In the genomic region with DNA sequence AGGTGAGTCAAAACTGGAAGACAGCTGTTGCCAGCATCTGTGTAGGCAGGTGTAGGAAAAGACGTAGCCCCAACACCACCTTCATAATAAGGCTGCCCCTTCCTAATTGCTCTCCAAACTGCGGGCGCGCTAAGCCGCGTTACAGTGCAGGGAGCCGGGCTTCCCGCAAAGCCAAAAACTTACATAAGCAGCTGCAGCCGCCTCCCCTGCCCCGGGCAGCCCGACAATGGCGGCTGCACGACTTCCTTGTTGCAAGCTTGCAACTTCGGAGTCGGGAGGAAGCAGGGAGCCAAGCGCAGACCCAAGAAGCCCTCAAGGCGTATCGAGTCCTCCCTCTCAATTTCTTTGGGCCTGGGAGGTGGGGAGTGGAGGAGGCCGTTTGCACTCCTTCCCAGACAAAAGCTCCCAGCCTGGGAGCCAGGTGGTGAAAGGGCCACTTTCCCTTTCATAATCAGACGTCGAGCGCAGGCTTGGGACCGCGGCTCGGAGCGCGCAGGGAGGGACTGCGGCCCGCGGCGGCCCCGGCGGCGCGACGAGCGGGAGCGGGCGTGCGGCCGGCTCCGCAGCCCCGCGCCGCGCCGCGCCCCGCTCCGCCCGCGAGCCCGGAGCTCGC, we compare ENCODE assay signal across 1 cellular context.
TF ChIP-seq lines count a peak whose summit lies in the region.

No MANE protein-coding gene starts in this region.

TF ChIP-seq in HepG2, 621 proteins besides CTCF, POLR2A, EP300 and RAD21 (continued from another document and continues in another):
- TF ChIP-seq, protein P1, sequence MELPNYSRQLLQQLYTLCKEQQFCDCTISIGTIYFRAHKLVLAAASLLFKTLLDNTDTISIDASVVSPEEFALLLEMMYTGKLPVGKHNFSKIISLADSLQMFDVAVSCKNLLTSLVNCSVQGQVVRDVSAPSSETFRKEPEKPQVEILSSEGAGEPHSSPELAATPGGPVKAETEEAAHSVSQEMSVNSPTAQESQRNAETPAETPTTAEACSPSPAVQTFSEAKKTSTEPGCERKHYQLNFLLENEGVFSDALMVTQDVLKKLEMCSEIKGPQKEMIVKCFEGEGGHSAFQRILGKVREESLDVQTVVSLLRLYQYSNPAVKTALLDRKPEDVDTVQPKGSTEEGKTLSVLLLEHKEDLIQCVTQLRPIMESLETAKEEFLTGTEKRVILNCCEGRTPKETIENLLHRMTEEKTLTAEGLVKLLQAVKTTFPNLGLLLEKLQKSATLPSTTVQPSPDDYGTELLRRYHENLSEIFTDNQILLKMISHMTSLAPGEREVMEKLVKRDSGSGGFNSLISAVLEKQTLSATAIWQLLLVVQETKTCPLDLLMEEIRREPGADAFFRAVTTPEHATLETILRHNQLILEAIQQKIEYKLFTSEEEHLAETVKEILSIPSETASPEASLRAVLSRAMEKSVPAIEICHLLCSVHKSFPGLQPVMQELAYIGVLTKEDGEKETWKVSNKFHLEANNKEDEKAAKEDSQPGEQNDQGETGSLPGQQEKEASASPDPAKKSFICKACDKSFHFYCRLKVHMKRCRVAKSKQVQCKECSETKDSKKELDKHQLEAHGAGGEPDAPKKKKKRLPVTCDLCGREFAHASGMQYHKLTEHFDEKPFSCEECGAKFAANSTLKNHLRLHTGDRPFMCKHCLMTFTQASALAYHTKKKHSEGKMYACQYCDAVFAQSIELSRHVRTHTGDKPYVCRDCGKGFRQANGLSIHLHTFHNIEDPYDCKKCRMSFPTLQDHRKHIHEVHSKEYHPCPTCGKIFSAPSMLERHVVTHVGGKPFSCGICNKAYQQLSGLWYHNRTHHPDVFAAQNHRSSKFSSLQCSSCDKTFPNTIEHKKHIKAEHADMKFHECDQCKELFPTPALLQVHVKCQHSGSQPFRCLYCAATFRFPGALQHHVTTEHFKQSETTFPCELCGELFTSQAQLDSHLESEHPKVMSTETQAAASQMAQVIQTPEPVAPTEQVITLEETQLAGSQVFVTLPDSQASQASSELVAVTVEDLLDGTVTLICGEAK (IDR thresholded peaks at IDR 0.05), result no peak
- TF ChIP-seq, protein P1 (CRISPR knock-in tag; IDR thresholded peaks at IDR 0.05), result no peak
- TF ChIP-seq CBX5 (CRISPR knock-in tag; IDR thresholded peaks at IDR 0.05; ENCODE audit: borderline replicate concordance), result no peak
- TF ChIP-seq CENPX (CRISPR knock-in tag; IDR thresholded peaks at IDR 0.05), result no peak
- TF ChIP-seq, protein P2, sequence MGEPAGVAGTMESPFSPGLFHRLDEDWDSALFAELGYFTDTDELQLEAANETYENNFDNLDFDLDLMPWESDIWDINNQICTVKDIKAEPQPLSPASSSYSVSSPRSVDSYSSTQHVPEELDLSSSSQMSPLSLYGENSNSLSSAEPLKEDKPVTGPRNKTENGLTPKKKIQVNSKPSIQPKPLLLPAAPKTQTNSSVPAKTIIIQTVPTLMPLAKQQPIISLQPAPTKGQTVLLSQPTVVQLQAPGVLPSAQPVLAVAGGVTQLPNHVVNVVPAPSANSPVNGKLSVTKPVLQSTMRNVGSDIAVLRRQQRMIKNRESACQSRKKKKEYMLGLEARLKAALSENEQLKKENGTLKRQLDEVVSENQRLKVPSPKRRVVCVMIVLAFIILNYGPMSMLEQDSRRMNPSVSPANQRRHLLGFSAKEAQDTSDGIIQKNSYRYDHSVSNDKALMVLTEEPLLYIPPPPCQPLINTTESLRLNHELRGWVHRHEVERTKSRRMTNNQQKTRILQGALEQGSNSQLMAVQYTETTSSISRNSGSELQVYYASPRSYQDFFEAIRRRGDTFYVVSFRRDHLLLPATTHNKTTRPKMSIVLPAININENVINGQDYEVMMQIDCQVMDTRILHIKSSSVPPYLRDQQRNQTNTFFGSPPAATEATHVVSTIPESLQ (CRISPR knock-in tag; conservative IDR thresholded peaks at IDR 0.05), result no peak
- peak; percentile 30; the same call in 1 of the 2 replicates for TF ChIP-seq HDAC1 (CRISPR knock-in tag; IDR thresholded peaks at IDR 0.05)
- TF ChIP-seq THRA (CRISPR knock-in tag; IDR thresholded peaks at IDR 0.05; ENCODE audit: borderline replicate concordance), result no peak
- TF ChIP-seq SKI (IDR thresholded peaks at IDR 0.05; ENCODE audit: partially characterized antibody), result peak; percentile 14
- TF ChIP-seq NONO (IDR thresholded peaks at IDR 0.05), result no peak
- TF ChIP-seq NONO (CRISPR knock-in tag; conservative IDR thresholded peaks at IDR 0.05), result no peak
- peak; percentile 74 for TF ChIP-seq AGO2 (optimal IDR thresholded peaks at IDR 0.05; ENCODE audit: low read depth, low read length)
- no peak for TF ChIP-seq SOX13 (IDR thresholded peaks at IDR 0.05)
- TF ChIP-seq SOX13 (CRISPR knock-in tag; conservative IDR thresholded peaks at IDR 0.05 in 1 of 2, IDR thresholded peaks at IDR 0.05 in 1 of 2), result no peak
- peak; percentile 36 for TF ChIP-seq ELF3 (CRISPR knock-in tag; IDR thresholded peaks at IDR 0.05)
- peak; percentile 8; the same call in 1 of the 2 replicates for TF ChIP-seq ZNF331 (CRISPR knock-in tag; IDR thresholded peaks at IDR 0.05)
- TF ChIP-seq IRF2 (CRISPR knock-in tag; IDR thresholded peaks at IDR 0.05), result 0 out of 2 replicates have a peak, but pooled peaks have one; percentile 27
- TF ChIP-seq ZNF607 (CRISPR knock-in tag; IDR thresholded peaks at IDR 0.05; ENCODE audit: borderline replicate concordance), result no peak
- TF ChIP-seq, protein P3, sequence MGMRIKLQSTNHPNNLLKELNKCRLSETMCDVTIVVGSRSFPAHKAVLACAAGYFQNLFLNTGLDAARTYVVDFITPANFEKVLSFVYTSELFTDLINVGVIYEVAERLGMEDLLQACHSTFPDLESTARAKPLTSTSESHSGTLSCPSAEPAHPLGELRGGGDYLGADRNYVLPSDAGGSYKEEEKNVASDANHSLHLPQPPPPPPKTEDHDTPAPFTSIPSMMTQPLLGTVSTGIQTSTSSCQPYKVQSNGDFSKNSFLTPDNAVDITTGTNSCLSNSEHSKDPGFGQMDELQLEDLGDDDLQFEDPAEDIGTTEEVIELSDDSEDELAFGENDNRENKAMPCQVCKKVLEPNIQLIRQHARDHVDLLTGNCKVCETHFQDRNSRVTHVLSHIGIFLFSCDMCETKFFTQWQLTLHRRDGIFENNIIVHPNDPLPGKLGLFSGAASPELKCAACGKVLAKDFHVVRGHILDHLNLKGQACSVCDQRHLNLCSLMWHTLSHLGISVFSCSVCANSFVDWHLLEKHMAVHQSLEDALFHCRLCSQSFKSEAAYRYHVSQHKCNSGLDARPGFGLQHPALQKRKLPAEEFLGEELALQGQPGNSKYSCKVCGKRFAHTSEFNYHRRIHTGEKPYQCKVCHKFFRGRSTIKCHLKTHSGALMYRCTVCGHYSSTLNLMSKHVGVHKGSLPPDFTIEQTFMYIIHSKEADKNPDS (CRISPR knock-in tag; IDR thresholded peaks at IDR 0.05), result 0 out of 2 replicates have a peak, but pooled peaks have one; percentile 24
- TF ChIP-seq KDM2A (CRISPR knock-in tag; IDR thresholded peaks at IDR 0.05; ENCODE audit: borderline replicate concordance, low read depth), result peak; percentile 58; the same call in 1 of the 2 replicates
- 0 out of 2 replicates have a peak, but pooled peaks have one; percentile 60 for TF ChIP-seq ARID4A (CRISPR knock-in tag; IDR thresholded peaks at IDR 0.05; ENCODE audit: borderline replicate concordance)
- peak; percentile 45 for TF ChIP-seq GABPB1 (CRISPR knock-in tag; IDR thresholded peaks at IDR 0.05)
- TF ChIP-seq ZNF790 (CRISPR knock-in tag; IDR thresholded peaks at IDR 0.05; ENCODE audit: borderline replicate concordance), result no peak
- TF ChIP-seq ZFYVE20 (CRISPR knock-in tag; IDR thresholded peaks at IDR 0.05; ENCODE audit: borderline replicate concordance, low read depth), result 0 out of 2 replicates have a peak, but pooled peaks have one; percentile 38
- TF ChIP-seq ZNF781 (CRISPR knock-in tag; IDR thresholded peaks at IDR 0.05; ENCODE audit: borderline replicate concordance, not compliant biosample characterization), result no peak
- 0 out of 2 replicates have a peak, but pooled peaks have one; percentile 43 for TF ChIP-seq ZNF543 (CRISPR knock-in tag; IDR thresholded peaks at IDR 0.05)
- TF ChIP-seq ZBTB38 (CRISPR knock-in tag; IDR thresholded peaks at IDR 0.05), result 0 out of 2 replicates have a peak, but pooled peaks have one; percentile 21
- TF ChIP-seq SIN3B (IDR thresholded peaks at IDR 0.05; ENCODE audit: low read length), result no peak
- no peak for TF ChIP-seq RARG (CRISPR knock-in tag; IDR thresholded peaks at IDR 0.05; ENCODE audit: low read depth)
- no peak for TF ChIP-seq TBX2 (CRISPR knock-in tag; IDR thresholded peaks at IDR 0.05; ENCODE audit: borderline replicate concordance)
- 0 out of 2 replicates have a peak, but pooled peaks have one; percentile 24 for TF ChIP-seq HOXA3 (CRISPR knock-in tag; IDR thresholded peaks at IDR 0.05)
- TF ChIP-seq HOMEZ (CRISPR knock-in tag; IDR thresholded peaks at IDR 0.05; ENCODE audit: low read depth), result no peak
- TF ChIP-seq ZNF556 (CRISPR knock-in tag; IDR thresholded peaks at IDR 0.05; ENCODE audit: borderline replicate concordance), result peak; percentile 71; the same call in 1 of the 2 replicates
- peak; percentile 73; the same call in 1 of the 2 replicates for TF ChIP-seq AKAP8 (CRISPR knock-in tag; IDR thresholded peaks at IDR 0.05)
- TF ChIP-seq ZNF441 (CRISPR knock-in tag; IDR thresholded peaks at IDR 0.05; ENCODE audit: borderline replicate concordance), result no peak
- TF ChIP-seq RBFOX2 (IDR thresholded peaks at IDR 0.05; ENCODE audit: low read depth, low read length), result peak; percentile 52; the same call in 1 of the 2 replicates
